ENCODE assay signal across 8 cellular contexts in the genomic region with DNA sequence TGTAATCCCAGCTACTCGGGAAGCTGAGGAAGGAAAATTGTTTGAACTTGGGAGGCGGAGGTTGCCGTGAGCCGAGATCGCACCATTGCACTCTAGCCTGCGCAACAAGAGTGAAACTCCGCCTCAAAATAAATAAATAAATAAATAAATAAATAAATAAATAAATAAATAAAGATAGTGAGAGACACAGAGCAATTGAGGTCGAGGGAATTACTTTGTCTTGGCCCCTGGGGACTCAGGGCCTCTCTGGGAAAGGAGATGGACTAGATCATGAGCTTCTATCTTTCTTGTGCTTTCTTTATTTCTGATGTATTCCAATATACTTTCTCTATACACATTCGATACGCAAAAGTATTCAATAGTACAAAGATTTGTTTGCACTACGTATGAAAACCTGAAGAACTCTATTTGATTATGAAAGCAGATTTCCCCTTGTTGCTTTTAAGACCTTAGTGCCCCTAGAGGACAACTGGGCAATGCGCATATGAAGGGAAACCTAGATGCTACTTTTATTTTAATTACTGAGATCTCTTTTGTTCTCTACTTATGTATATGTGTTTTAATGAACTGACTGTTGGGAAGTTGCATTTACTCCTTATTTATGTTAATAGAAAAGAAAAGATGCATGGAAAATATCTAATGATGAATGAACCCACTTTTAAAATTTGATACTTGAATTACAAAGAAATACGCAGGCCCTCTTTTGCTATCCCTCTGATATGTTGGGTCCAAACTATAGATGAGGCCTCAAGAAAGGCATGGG. TPM values are rescaled to one million over a fixed set of nuclear protein-coding genes. Genes with fewer than 3 reads are reported as not detected.
A peak's percentile ranks its signal among the peaks of the same experiment; 100 is the strongest.
DNase-seq lines count a peak whose midpoint lies in the region; ATAC-seq and TF ChIP-seq lines count a peak whose summit lies in the region.

No MANE protein-coding gene starts in this region.

- CTCF ChIA-PET in activated CD4-positive, alpha-beta T cell treated with anti-CD3 and anti-CD28 coated beads for 36 hours (lab: Charles Lee) = interaction anchor here (0.6 to 1.8 kb wide), 7 partner anchors 10 to 354 kb away, joined by 3 to 5 read pairs (median 3); no protein-coding TSS in a partner anchor

- H3K36me3 Mint-ChIP-seq in activated CD4-positive, alpha-beta T cell treated with anti-CD3 and anti-CD28 coated beads for 36 hours (ENCODE audit: low read depth) = no peaks in the 10 kb centered on the region

- intact Hi-C loops in activated CD4-positive, alpha-beta T cell treated with anti-CD3 and anti-CD28 coated beads for 36 hours (cut with DNase I, micrococcal nuclease) = loop anchor here (1.0 to 5.0 kb wide), 4 partner anchors 161 to 306 kb away; no protein-coding TSS in a partner anchor

- no peaks in the 10 kb centered on the region for H3K27me3 Mint-ChIP-seq in activated CD4-positive, alpha-beta T cell treated with anti-CD3 and anti-CD28 coated beads for 36 hours

- H3K4me3 Mint-ChIP-seq in activated CD4-positive, alpha-beta T cell treated with anti-CD3 and anti-CD28 coated beads for 36 hours = no peak overlapping the region

- ATAC-seq in activated CD4-positive, alpha-beta T cell treated with anti-CD3 and anti-CD28 coated beads for 36 hours = peak; percentile 60
- peak; percentile 76 for ATAC-seq in HG03521 (IDR thresholded peaks at IDR 0.05; ENCODE audit: unreplicated experiment)

- no peaks in the 10 kb centered on the region for H3K9me3 Mint-ChIP-seq in activated CD4-positive, alpha-beta T cell treated with anti-CD3 and anti-CD28 coated beads for 36 hours (ENCODE audit: low read depth)

- no peak overlapping the region for H3K27ac Mint-ChIP-seq in activated CD4-positive, alpha-beta T cell treated with anti-CD3 and anti-CD28 coated beads for 36 hours

- peaks cover 2% of the 10 kb centered on the region for H3K4me1 Mint-ChIP-seq in activated CD4-positive, alpha-beta T cell treated with anti-CD3 and anti-CD28 coated beads for 36 hours

- peak; percentile 67 for TF ChIP-seq CTCF in GM20000 (IDR thresholded peaks at IDR 0.05; ENCODE audit: extremely low read depth, missing control alignments)

- POLR2A ChIA-PET in activated CD4-positive, alpha-beta T cell treated with anti-CD3 and anti-CD28 coated beads for 36 hours (lab: Charles Lee) = no interaction called here

- DNase-seq in activated CD4-positive, alpha-beta T cell treated with anti-CD3 and anti-CD28 coated beads for 36 hours = peak; percentile 28
- no peak for DNase-seq in activated CD4-positive, alpha-beta T cell treated with anti-CD3 and anti-CD28 coated beads for 1 hour
- DNase-seq in GM20000 (ENCODE audit: low spot score) (peak; percentile 55), SKM-1 (lab: John Stamatoyannopoulos, UW; ENCODE audit: unreplicated experiment) (peak; percentile 26), dermis blood vessel endothelial cell (peak; percentile 66), mucosa of gallbladder (ENCODE audit: low spot score) (peak; percentile 14), 8988T (no peak)

RNA-seq across cellular contexts. Expression of gene ELOVL6, which starts 12.8 kb away (rescaled TPM):
- 10 to 100 TPM; 10.2 TPM for total RNA-seq in activated CD4-positive, alpha-beta T cell treated with anti-CD3 and anti-CD28 coated beads for 36 hours
- 1.9 and 13.3 TPM in 2 replicates for total RNA-seq in dermis blood vessel endothelial cell
- total RNA-seq in mucosa of gallbladder = 43.1 TPM

Comparison
In these comparisons a context has a peak if more than half of its experiments do, and no peak if none do; other contexts are left out.
1. DNase-seq: peak in activated CD4-positive, alpha-beta T cell treated with anti-CD3 and anti-CD28 coated beads for 36 hours (single experiment), GM20000 (single experiment), SKM-1 (single experiment), dermis blood vessel endothelial cell (single experiment) and mucosa of gallbladder (single experiment); none in activated CD4-positive, alpha-beta T cell treated with anti-CD3 and anti-CD28 coated beads for 1 hour (single experiment) and 8988T (single experiment).